1 cellular context compared by ENCODE assay signal in genomic region chr15:89963301-89964288, GRCh38.
TF ChIP-seq lines count a peak whose summit lies in the region.

No MANE protein-coding gene starts in this region.

TF ChIP-seq in K562, 482 proteins besides CTCF, POLR2A, EP300 and RAD21 (continued from another document):
- peak; percentile 75; the same call in 1 of the 2 replicates for TF ChIP-seq ZKSCAN1 (IDR thresholded peaks at IDR 0.05; ENCODE audit: low read depth, low read length)
